ENCODE assay signal across 8 cellular contexts in genomic region chr14:50677527-50678063, GRCh38. TPM values are rescaled to one million over a fixed set of nuclear protein-coding genes. Genes with fewer than 3 reads are reported as not detected.
A peak's percentile ranks its signal among the peaks of the same experiment; 100 is the strongest.
DNase-seq lines count a peak whose midpoint lies in the region; ATAC-seq, FAIRE-seq and TF ChIP-seq lines count a peak whose summit lies in the region.

No MANE protein-coding gene starts in this region.

- H3K27ac ChIP-seq in kidney (ENCODE audit: low read depth in 2 of 2, low read length in 2 of 2): no peak overlapping the region
- no peak overlapping the region for H3K27ac ChIP-seq in sigmoid colon

- no peaks in the 10 kb centered on the region for H3K36me3 ChIP-seq in kidney (ENCODE audit: control insufficient read depth in 1 of 2, insufficient read depth in 2 of 2, low read length in 2 of 2)
- H3K36me3 ChIP-seq in sigmoid colon: no peaks in the 10 kb centered on the region

- TF ChIP-seq CTCF in GM10266 (IDR thresholded peaks at IDR 0.05; ENCODE audit: control insufficient read depth, insufficient read depth, low read depth, missing control alignments) (no peak), kidney (IDR thresholded peaks at IDR 0.05; ENCODE audit: borderline replicate concordance, extremely low read depth, insufficient read depth) (no peak), sigmoid colon (IDR thresholded peaks at IDR 0.05) (no peak)

- H3K4me1 ChIP-seq in kidney (ENCODE audit: control insufficient read depth in 1 of 2, insufficient read depth in 1 of 2, low read depth in 1 of 2, low read length in 2 of 2) (no peaks in the 10 kb centered on the region), sigmoid colon (peaks cover 0 to 9% (median 0%) of the 10 kb centered on the region in 4 donors)

- TF ChIP-seq POLR2A in sigmoid colon (IDR thresholded peaks at IDR 0.05): no peak

- H3K9me3 ChIP-seq in kidney (ENCODE audit: control insufficient read depth in 1 of 2, low read length in 2 of 2): no peaks in the 10 kb centered on the region
- H3K9me3 ChIP-seq in sigmoid colon: no peaks in the 10 kb centered on the region

- H3K27me3 ChIP-seq in sigmoid colon: no peaks in the 10 kb centered on the region

- intact Hi-C loops in kidney (cut with DNase I): no loop called here
- intact Hi-C loops in sigmoid colon (cut with DNase I): no loop called here

- TF ChIP-seq EP300 in sigmoid colon (IDR thresholded peaks at IDR 0.05): no peak

- no peak for FAIRE-seq in kidney (lab: Jason Lieb, UNC)

- ATAC-seq in HG02884 (IDR thresholded peaks at IDR 0.05; ENCODE audit: unreplicated experiment): peak; percentile 70
- ATAC-seq in left lobe of liver: no peak

- 28 to 40% methylated on average over 5 of the region's 5 CpGs for WGBS in sigmoid colon, 2 donors

- DNase-seq in GM10266 (ENCODE audit: extremely low spot score) (peak; percentile 39), SKM-1 treated with dmso at 0.1 percent for 144 hours (lab: John Stamatoyannopoulos, UW; ENCODE audit: unreplicated experiment) (peak; percentile 21), kidney glomerular epithelial cell (lab: John Stamatoyannopoulos, UW) (peak; percentile 95), left lobe of liver (ENCODE audit: low spot score) (no peak), islet precursor cell (no peak), kidney (no peak), sigmoid colon (no peak)

- no peak overlapping the region for H3K4me3 ChIP-seq in kidney (ENCODE audit: low read length in 2 of 2)
- no peak overlapping the region for H3K4me3 ChIP-seq in sigmoid colon

- no peak overlapping the region for H3K9ac ChIP-seq in kidney (ENCODE audit: low read length in 2 of 2)

RNA-seq across cellular contexts. Expression of gene SAV1, which starts 9.5 kb away (rescaled TPM):
- total RNA-seq in left lobe of liver (7.7 TPM), kidney (36.9 TPM), sigmoid colon (10 to 100 TPM; 32.0 to 38.2 (median 35.3) TPM)
- polyA plus RNA-seq in kidney (ENCODE audit: insufficient read depth, low read depth, low replicate concordance) (18.5 TPM), sigmoid colon (10 to 100 TPM; 10.9 to 19.8 (median 13.1) TPM)

Comparison
In these comparisons a context has a peak if more than half of its experiments do, and no peak if none do; other contexts are left out.
1. DNase-seq: peak in GM10266 (single experiment), SKM-1 treated with dmso at 0.1 percent for 144 hours (single experiment) and kidney glomerular epithelial cell (single experiment); none in left lobe of liver (single experiment), islet precursor cell (single experiment), kidney (single experiment) and sigmoid colon (single experiment).